ENCODE assay signal across 11 cellular contexts in genomic region chr4:176927664-176928063, GRCh38.
DNase-seq lines count a peak whose midpoint lies in the region; ATAC-seq and TF ChIP-seq lines count a peak whose summit lies in the region.
"Had no signal": no experiment of that assay in that cellular context is flagged by ENCODE, and none has a peak within 500 bp of the region (broad histone marks: within the 10 kb centered on the region; RNA-seq: fewer than 3 reads in every experiment).

No MANE protein-coding gene starts in this region.

- H2BK120ac ChIP-seq in mesendoderm (ENCODE audit: low read depth, low read length): no peak overlapping the region

- no peak overlapping the region for H3K9ac ChIP-seq in mesendoderm (ENCODE audit: low read length)

- H3K23ac ChIP-seq in mesendoderm (ENCODE audit: low read length): no peak overlapping the region

- H2AK5ac ChIP-seq in mesendoderm (ENCODE audit: low read length): no peak overlapping the region

- H4K8ac ChIP-seq in mesendoderm (ENCODE audit: low read depth, low read length): no peak overlapping the region

- peak; percentile 1 to 55 for DNase-seq in NCI-H524 (lab: John Stamatoyannopoulos, UW)
- no peak for DNase-seq in NCI-H524 treated with DMSO at 0.1 percent for 48 hours (lab: John Stamatoyannopoulos, UW)
- DNase-seq in T1000 (lab: John Stamatoyannopoulos, UW): peak; percentile 10
- peak; percentile 82 for DNase-seq in fibroblast of pulmonary artery (ENCODE audit: low read depth)
- DNase-seq in stromal cell of bone marrow (ENCODE audit: low read depth): peak; percentile 94
- no peak for DNase-seq in heart right ventricle
- no peak for DNase-seq in mesendoderm
- DNase-seq in glutamatergic neuron: no peak
- DNase-seq: anterior cingulate cortex had no signal

- 50 to 61% methylated on average over 2 of the region's 2 CpGs for WGBS in heart right ventricle, 2 donors
- no CpG with 5 or more reads among the region's 2 CpGs for WGBS in mesendoderm (ENCODE audit: extremely low coverage, insufficient coverage, low lambda C conversion rate)

- H3K27me3 ChIP-seq in heart right ventricle (no peaks in the 10 kb centered on the region), mesendoderm (ENCODE audit: insufficient read depth, low read length, poor library complexity) (no peaks in the 10 kb centered on the region)

- no peak overlapping the region for H3K18ac ChIP-seq in mesendoderm (ENCODE audit: low read length)

- H3K79me1 ChIP-seq in mesendoderm (ENCODE audit: low read length): no peaks in the 10 kb centered on the region

- no peak overlapping the region for H3K27ac Mint-ChIP-seq in glutamatergic neuron (ENCODE audit: unreplicated experiment)

- H3K27me3 Mint-ChIP-seq in glutamatergic neuron (ENCODE audit: unreplicated experiment): no peaks in the 10 kb centered on the region

- H3K4me1 Mint-ChIP-seq in glutamatergic neuron (ENCODE audit: low read depth, unreplicated experiment): no peaks in the 10 kb centered on the region

- no peak overlapping the region for H3K4me3 Mint-ChIP-seq in glutamatergic neuron (ENCODE audit: unreplicated experiment)

- H3K9me3 Mint-ChIP-seq in glutamatergic neuron (ENCODE audit: unreplicated experiment): no peaks in the 10 kb centered on the region

- H3K4ac ChIP-seq in mesendoderm (ENCODE audit: low read depth, low read length): no peak overlapping the region

- H3K79me2 ChIP-seq in mesendoderm (ENCODE audit: control insufficient read depth, insufficient read depth, low read length): no peaks in the 10 kb centered on the region

- H3K4me1 ChIP-seq in heart right ventricle (no peaks in the 10 kb centered on the region), mesendoderm (ENCODE audit: control insufficient read depth, low read depth, low read length) (no peaks in the 10 kb centered on the region)

- no peak overlapping the region for H2BK15ac ChIP-seq in mesendoderm (replicated peaks; ENCODE audit: low read depth)

- H3K56ac ChIP-seq in mesendoderm (ENCODE audit: low read length): no peak overlapping the region

- H3K4me3 ChIP-seq in fibroblast of pulmonary artery (replicated peaks; ENCODE audit: low read depth, low read length) (no peak overlapping the region), heart right ventricle (no peak overlapping the region), mesendoderm (ENCODE audit: low read length) (no peak overlapping the region)

- H3K4me2 ChIP-seq in mesendoderm (ENCODE audit: low read length): no peak overlapping the region

- intact Hi-C loops in heart right ventricle (cut with DNase I): no loop called here

- ATAC-seq in heart right ventricle: no peak

- no peaks in the 10 kb centered on the region for H3K36me3 Mint-ChIP-seq in glutamatergic neuron (ENCODE audit: unreplicated experiment)

- H3K27ac ChIP-seq in heart right ventricle (no peak overlapping the region), mesendoderm (ENCODE audit: low read depth, low read length) (no peak overlapping the region)
- H3K27ac ChIP-seq: 22Rv1, VCaP had no signal

- no peak for TF ChIP-seq CTCF in fibroblast of pulmonary artery (IDR thresholded peaks at IDR 0.05; ENCODE audit: low read length, missing control alignments)
- TF ChIP-seq CTCF in heart right ventricle (IDR thresholded peaks at IDR 0.05): no peak
- no peak for TF ChIP-seq CTCF in glutamatergic neuron (IDR thresholded peaks at IDR 0.05; ENCODE audit: partially characterized antibody, unreplicated experiment)

- H2BK5ac ChIP-seq in mesendoderm (ENCODE audit: low read length): no peak overlapping the region

- no peaks in the 10 kb centered on the region for H3K9me3 ChIP-seq in heart right ventricle

- H3K36me3 ChIP-seq in heart right ventricle: no peaks in the 10 kb centered on the region
- H3K36me3 ChIP-seq in mesendoderm (ENCODE audit: control insufficient read depth, insufficient read depth, low read length): no peaks in the 10 kb centered on the region

- H4K5ac ChIP-seq in mesendoderm (ENCODE audit: low read length): no peak overlapping the region

Comparison
In these comparisons a context has a peak if more than half of its experiments do, and no peak if none do; other contexts are left out.
1. DNase-seq: peak in NCI-H524 (2 of 2), T1000 (single experiment), fibroblast of pulmonary artery (single experiment) and stromal cell of bone marrow (single experiment); none in NCI-H524 treated with DMSO at 0.1 percent for 48 hours (single experiment), heart right ventricle (0 of 2), mesendoderm (single experiment) and glutamatergic neuron (single experiment).